ENCODE assay signal across 14 cellular contexts in the genomic region with DNA sequence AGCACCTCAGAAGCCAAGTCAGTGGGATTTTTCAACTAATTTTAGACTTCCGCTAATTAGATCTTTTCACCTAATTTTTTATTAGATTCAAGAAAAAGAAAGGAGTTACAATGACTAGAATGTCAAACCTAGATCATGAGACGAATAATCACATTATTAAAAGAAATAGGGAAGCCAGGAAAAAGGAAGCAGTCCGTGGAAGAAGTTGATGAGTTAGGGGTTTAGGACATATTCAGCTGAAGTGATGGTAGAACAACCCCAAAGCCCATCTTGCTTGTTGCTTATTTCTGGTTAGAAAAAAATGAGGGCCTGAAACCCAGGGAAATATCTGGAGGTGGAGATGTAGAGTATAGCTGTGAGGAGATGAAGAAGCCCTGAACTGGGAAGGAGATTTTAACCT. TPM values are rescaled to one million over a fixed set of nuclear protein-coding genes. Genes with fewer than 3 reads are reported as not detected.
DNase-seq lines count a peak whose midpoint lies in the region; ATAC-seq and TF ChIP-seq lines count a peak whose summit lies in the region.
"Had no signal": no experiment of that assay in that cellular context is flagged by ENCODE, and none has a peak within 500 bp of the region (broad histone marks: within the 10 kb centered on the region; RNA-seq: fewer than 3 reads in every experiment).

No MANE protein-coding gene starts in this region.

- ATAC-seq in naive B cell (ENCODE audit: low read depth in 2 of 2) (no peak), upper lobe of left lung (ENCODE audit: low FRiP score in 2 of 2) (no peak), GM21390 (IDR thresholded peaks at IDR 0.05; ENCODE audit: unreplicated experiment) (no peak)
- ATAC-seq: effector memory CD8-positive, alpha-beta T cell had no signal

- TF ChIP-seq EP300 in upper lobe of left lung (IDR thresholded peaks at IDR 0.05): no peak

- H4K20me1 ChIP-seq in mammary epithelial cell (ENCODE audit: insufficient read depth, low read length): peaks cover 7% of the 10 kb centered on the region
- H4K20me1 ChIP-seq: BLaER1 treated with 17β-estradiol and CSF1 and Interleukin-3, amounts not matched to agents 10 nM and 100 nM had no signal

- dilution Hi-C loops in mammary epithelial cell (cut with HindIII; ENCODE audit: low sequenced_read_pairs): no loop called here

- H3K27ac Mint-ChIP-seq in brain (peak overlapping the region in 4 of 5 experiments; percentile 2 to 33 (median 16)), naive B cell (peak overlapping the region in 5 of 6 donors; percentile 6 to 93 (median 38))
- H3K27ac Mint-ChIP-seq: effector memory CD8-positive, alpha-beta T cell had no signal

- no peaks in the 10 kb centered on the region for H3K27me3 ChIP-seq in mammary epithelial cell (ENCODE audit: insufficient read depth, low read length)
- no peaks in the 10 kb centered on the region for H3K27me3 ChIP-seq in breast epithelium
- no peaks in the 10 kb centered on the region for H3K27me3 ChIP-seq in upper lobe of left lung

- no peak for TF ChIP-seq POLR2A in breast epithelium (IDR thresholded peaks at IDR 0.05)
- TF ChIP-seq POLR2A in upper lobe of left lung (IDR thresholded peaks at IDR 0.05): no peak

- H3K27me3 Mint-ChIP-seq in brain (peaks cover under 1% of the 10 kb centered on the region), naive B cell (no peaks in the 10 kb centered on the region)

- no peak for TF ChIP-seq CTCF in mammary epithelial cell (conservative IDR thresholded peaks at IDR 0.05 in 1 of 2, IDR thresholded peaks at IDR 0.05 in 1 of 2; ENCODE audit: extremely low read depth in 1 of 2, insufficient read depth in 1 of 2, low read depth in 1 of 2, low read length in 2 of 2)
- TF ChIP-seq CTCF in breast epithelium (IDR thresholded peaks at IDR 0.05): no peak
- no peak for TF ChIP-seq CTCF in brain (conservative IDR thresholded peaks at IDR 0.05)
- no peak for TF ChIP-seq CTCF in upper lobe of left lung (IDR thresholded peaks at IDR 0.05)

- H3K9me3 ChIP-seq in mammary epithelial cell (replicated peaks; ENCODE audit: insufficient read depth, low read length) (no peaks in the 10 kb centered on the region), breast epithelium (no peaks in the 10 kb centered on the region), upper lobe of left lung (no peaks in the 10 kb centered on the region)
- H3K9me3 ChIP-seq: BLaER1 treated with 17β-estradiol and CSF1 and Interleukin-3, amounts not matched to agents 10 nM and 100 nM had no signal

- H3K4me3 Mint-ChIP-seq in brain (peak overlapping the region; percentile 23 to 90 (median 64)), naive B cell (peak overlapping the region in 1 of 8 donors; percentile 13)
- H3K4me3 Mint-ChIP-seq: effector memory CD8-positive, alpha-beta T cell had no signal

- intact Hi-C loops in mammary epithelial cell (cut with micrococcal nuclease): no loop called here
- intact Hi-C loops in breast epithelium (cut with DNase I; ENCODE audit: low total_unique reads): no loop called here

- H3K9me3 Mint-ChIP-seq in brain: no peaks in the 10 kb centered on the region
- peaks cover 0 to 3% (median 0%) of the 10 kb centered on the region in 7 donors for H3K9me3 Mint-ChIP-seq in naive B cell
- H3K9me3 Mint-ChIP-seq: effector memory CD8-positive, alpha-beta T cell; T-helper 2 cell treated with Interferon-gamma antibody and Interleukin-4, amounts not matched to agents 5 μg/mL and 100 μg/mL, for 36 hours had no signal

- H3K4me1 Mint-ChIP-seq in brain (peaks cover 99% of the 10 kb centered on the region), naive B cell (peaks cover 62 to 85% (median 70%) of the 10 kb centered on the region in 3 donors)

- no TSS peak for BruUV-seq in mammary epithelial cell (replicated peaks; lab: Mats Ljungman, UMichigan)

- H3K27ac ChIP-seq in mammary epithelial cell (ENCODE audit: insufficient read depth, low read depth, low read length): no peak overlapping the region
- no peak overlapping the region for H3K27ac ChIP-seq in breast epithelium
- peak overlapping the region; percentile 37 to 73 (median 59) for H3K27ac ChIP-seq in upper lobe of left lung

- 100% methylated on average over 3 of the region's 3 CpGs for WGBS in mammary epithelial cell (ENCODE audit: low coverage, missing lambda C conversion rate)
- WGBS in upper lobe of left lung, 2 donors: 58 to 79% methylated on average over 3 of the region's 3 CpGs

- no peak overlapping the region for H2AFZ ChIP-seq in mammary epithelial cell (ENCODE audit: low read depth, low read length)

- H3K4me1 ChIP-seq in mammary epithelial cell (ENCODE audit: insufficient read depth, low read length): peaks cover 58% of the 10 kb centered on the region
- H3K4me1 ChIP-seq in breast epithelium: peaks cover 0 to 18% of the 10 kb centered on the region in 2 donors
- H3K4me1 ChIP-seq in upper lobe of left lung: peaks cover 76 to 95% (median 90%) of the 10 kb centered on the region in 4 donors

- H3K79me2 ChIP-seq in mammary epithelial cell (ENCODE audit: insufficient read depth, low read length): peaks cover 100% of the 10 kb centered on the region

- H3K4me3 ChIP-seq in mammary epithelial cell (replicated peaks in 1 of 3; ENCODE audit: insufficient read depth in 1 of 3, low read depth in 2 of 3, low read length in 3 of 3) (no peak overlapping the region), breast epithelium (no peak overlapping the region), upper lobe of left lung (no peak overlapping the region)
- H3K4me3 ChIP-seq: BLaER1 treated with 17β-estradiol and CSF1 and Interleukin-3, amounts not matched to agents 10 nM and 100 nM had no signal

- CTCF ChIA-PET in mammary epithelial cell (lab: Charles Lee; ENCODE audit: low non-redundant PET): no interaction called here

- peaks cover 8% of the 10 kb centered on the region for H3K36me3 ChIP-seq in mammary epithelial cell (ENCODE audit: insufficient read depth, low read length)
- H3K36me3 ChIP-seq in breast epithelium: no peaks in the 10 kb centered on the region
- H3K36me3 ChIP-seq in upper lobe of left lung: no peaks in the 10 kb centered on the region
- H3K36me3 ChIP-seq: BLaER1 treated with 17β-estradiol and CSF1 and Interleukin-3, amounts not matched to agents 10 nM and 100 nM had no signal

- peaks cover 29% of the 10 kb centered on the region for H3K36me3 Mint-ChIP-seq in brain
- H3K36me3 Mint-ChIP-seq in naive B cell: peaks cover 0 to 12% of the 10 kb centered on the region in 2 donors

- H3K4me2 ChIP-seq in mammary epithelial cell (ENCODE audit: insufficient read depth, low read depth, low read length): peak overlapping the region; percentile 10

- in situ Hi-C loops in mammary epithelial cell (cut with MboI; ENCODE audit: low sequenced_read_pairs in 2 of 2): loop anchor here (25.0 kb wide), 1 partner anchor 305 kb away; no protein-coding TSS in a partner anchor

- DNase-seq in mammary epithelial cell (no peak), breast epithelium (ENCODE audit: low spot score in 2 of 2) (no peak), naive B cell (no peak), upper lobe of left lung (no peak), activated gamma-delta T cell treated with Interleukin-2 at 50 U/mL for 16 hours (no peak), cerebellar nuclear complex (lab: John Stamatoyannopoulos, UW) (no peak)
- DNase-seq: activated CD4-positive, CD25-positive, alpha-beta regulatory T cell; DMS53; effector memory CD8-positive, alpha-beta T cell; occipital lobe had no signal

- no peak overlapping the region for H3K9ac ChIP-seq in mammary epithelial cell (ENCODE audit: insufficient read depth, low read length)
- H3K9ac ChIP-seq: BLaER1 treated with 17β-estradiol and CSF1 and Interleukin-3, amounts not matched to agents 10 nM and 100 nM had no signal

RNA-seq across cellular contexts. Expression of gene KLF7, which starts 8.0 kb away (rescaled TPM):
- 10 to 100 TPM; 41.3 to 81.5 TPM for total RNA-seq in mammary epithelial cell
- 32.7 TPM for polyA plus RNA-seq in mammary epithelial cell
- polyA minus RNA-seq in mammary epithelial cell: 90.2 TPM
- total RNA-seq in breast epithelium: 10 to 100 TPM; 21.0 to 40.7 (median 37.3) TPM
- polyA plus RNA-seq in brain (ENCODE audit: insufficient read depth, low read depth, low replicate concordance): 11.2 TPM
- 10 to 100 TPM; 14.2 to 25.1 (median 15.0) TPM for polyA plus RNA-seq in naive B cell (ENCODE audit: low read depth in 6 of 6)
- 10 to 100 TPM; 15.4 to 50.5 (median 22.4) TPM for total RNA-seq in upper lobe of left lung

Comparison
In these comparisons a context has a peak if more than half of its experiments do, and no peak if none do; other contexts are left out.
1. H3K27ac ChIP-seq: peak in upper lobe of left lung (4 of 4); none in mammary epithelial cell (single experiment) and breast epithelium (0 of 2).